In genomic region chr14:50038398-50039119, GRCh38 we compare ENCODE assay signal across 8 cellular contexts.
DNase-seq lines count a peak whose midpoint lies in the region; ATAC-seq and TF ChIP-seq lines count a peak whose summit lies in the region.

No MANE protein-coding gene starts in this region.

- H3K4me3 ChIP-seq in lower lobe of right lung, result no peak overlapping the region
- no peak overlapping the region for H3K4me3 ChIP-seq in thymus (ENCODE audit: low read length)

- intact Hi-C loops in lower lobe of right lung (cut with DNase I), result no loop called here

- H3K27me3 ChIP-seq in lower lobe of right lung (ENCODE audit: low read depth), result no peaks in the 10 kb centered on the region
- H3K27me3 ChIP-seq in thymus (ENCODE audit: control insufficient read depth, insufficient read depth), result no peaks in the 10 kb centered on the region

- peaks cover 30% of the 10 kb centered on the region for H3K4me1 ChIP-seq in lower lobe of right lung
- peaks cover 20% of the 10 kb centered on the region for H3K4me1 ChIP-seq in thymus (ENCODE audit: control insufficient read depth, insufficient read depth, low read length)

- peaks cover 13% of the 10 kb centered on the region for H3K36me3 Mint-ChIP-seq in activated naive CD8-positive, alpha-beta T cell
- no peaks in the 10 kb centered on the region for H3K36me3 Mint-ChIP-seq in endothelial cell (ENCODE audit: low read depth, unreplicated experiment)

- no peaks in the 10 kb centered on the region for H3K9me3 Mint-ChIP-seq in activated naive CD8-positive, alpha-beta T cell (ENCODE audit: low read depth)
- no peaks in the 10 kb centered on the region for H3K9me3 Mint-ChIP-seq in endothelial cell (ENCODE audit: unreplicated experiment)

- DNase-seq in activated CD4-positive, alpha-beta T cell treated with anti-CD3 and anti-CD28 coated beads for 24 hours (ENCODE audit: low read depth in 2 of 2), result peak; percentile 56 to 58
- DNase-seq in activated CD4-positive, alpha-beta T cell treated with anti-CD3 and anti-CD28 coated beads for 1 hour, result no peak
- DNase-seq in NOMO-1 treated with dmso at 0.1 percent for 144 hours (lab: John Stamatoyannopoulos, UW; ENCODE audit: unreplicated experiment) (peak; percentile 86), lower lobe of right lung (no peak), endothelial cell (ENCODE audit: low spot score) (no peak)

- H3K27ac Mint-ChIP-seq in activated naive CD8-positive, alpha-beta T cell, result peak overlapping the region; percentile 97
- H3K27ac Mint-ChIP-seq in endothelial cell (ENCODE audit: unreplicated experiment), result no peak overlapping the region

- H3K4me3 Mint-ChIP-seq in activated naive CD8-positive, alpha-beta T cell, result peak overlapping the region; percentile 79
- no peak overlapping the region for H3K4me3 Mint-ChIP-seq in endothelial cell (ENCODE audit: unreplicated experiment)

- H3K9me3 ChIP-seq in lower lobe of right lung (no peaks in the 10 kb centered on the region), thymus (ENCODE audit: control insufficient read depth) (no peaks in the 10 kb centered on the region)

- H3K36me3 ChIP-seq in lower lobe of right lung, result no peaks in the 10 kb centered on the region
- H3K36me3 ChIP-seq in thymus (ENCODE audit: control insufficient read depth, insufficient read depth), result no peaks in the 10 kb centered on the region

- H3K4me1 Mint-ChIP-seq in activated naive CD8-positive, alpha-beta T cell (ENCODE audit: low read depth), result peaks cover 56% of the 10 kb centered on the region
- H3K4me1 Mint-ChIP-seq in endothelial cell (ENCODE audit: unreplicated experiment), result peaks cover 15% of the 10 kb centered on the region

- TF ChIP-seq CTCF in lower lobe of right lung (IDR thresholded peaks at IDR 0.05) (no peak), endothelial cell (IDR thresholded peaks at IDR 0.05; ENCODE audit: unreplicated experiment) (no peak)

- ATAC-seq in HG02763 (IDR thresholded peaks at IDR 0.05; ENCODE audit: unreplicated experiment), result peak; percentile 71
- peak; percentile 70 to 82 for ATAC-seq in lower lobe of right lung

- WGBS in thymus, result 81% methylated on average over 4 of the region's 4 CpGs

- peak overlapping the region; percentile 73 for H3K27ac ChIP-seq in lower lobe of right lung
- peak overlapping the region; percentile 53 for H3K27ac ChIP-seq in thymus (ENCODE audit: low read depth)

- no peaks in the 10 kb centered on the region for H3K27me3 Mint-ChIP-seq in activated naive CD8-positive, alpha-beta T cell
- peaks cover 2% of the 10 kb centered on the region for H3K27me3 Mint-ChIP-seq in endothelial cell (ENCODE audit: unreplicated experiment)

Comparison
In these comparisons a context has a peak if more than half of its experiments do, and no peak if none do; other contexts are left out.
1. DNase-seq: peak in activated CD4-positive, alpha-beta T cell treated with anti-CD3 and anti-CD28 coated beads for 24 hours (2 of 2) and NOMO-1 treated with dmso at 0.1 percent for 144 hours (single experiment); none in activated CD4-positive, alpha-beta T cell treated with anti-CD3 and anti-CD28 coated beads for 1 hour (single experiment), lower lobe of right lung (single experiment) and endothelial cell (single experiment).